In the genomic region with DNA sequence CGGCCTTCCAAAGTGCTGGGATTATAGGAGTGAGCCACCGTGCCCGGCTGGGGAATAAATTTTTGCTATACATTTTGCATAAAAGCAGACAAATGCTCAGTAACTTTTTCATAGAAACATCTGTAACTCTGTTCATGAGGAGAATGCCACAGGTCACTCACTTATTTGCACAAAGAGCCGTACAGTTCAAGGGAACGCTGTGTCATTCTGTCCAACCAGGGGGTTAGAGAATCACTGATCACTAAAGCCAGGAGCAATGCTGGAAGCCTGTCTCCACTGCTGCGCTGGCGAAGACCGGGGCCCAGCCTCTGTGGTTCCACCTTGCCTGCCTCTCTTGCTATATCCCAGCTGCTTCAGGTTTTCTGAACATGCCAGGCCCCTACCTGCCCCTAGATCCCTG, we compare ENCODE assay signal across 20 cellular contexts. TPM values are rescaled to one million over a fixed set of nuclear protein-coding genes. Genes with fewer than 3 reads are reported as not detected.
DNase-seq lines count a peak whose midpoint lies in the region; ATAC-seq, FAIRE-seq and TF ChIP-seq lines count a peak whose summit lies in the region.
"Had no signal": no experiment of that assay in that cellular context is flagged by ENCODE, and none has a peak within 500 bp of the region (broad histone marks: within the 10 kb centered on the region; RNA-seq: fewer than 3 reads in every experiment).

No MANE protein-coding gene starts in this region.

- H3K4me1 Mint-ChIP-seq in activated T-cell treated with anti-CD3 and anti-CD28 coated beads, Interleukin-2, amount 50 U/mL, for 24 hours (ENCODE audit: low read depth) = peaks cover 79% of the 10 kb centered on the region
- H3K4me1 Mint-ChIP-seq in stimulated activated effector memory CD8-positive, alpha-beta T cell treated with anti-CD3 and anti-CD28 coated beads, Interleukin-12 subunit alpha, Interleukin-12 subunit beta, amount 100 ng/mL, for 72 hours = peaks cover 59% of the 10 kb centered on the region

- DNase-seq in activated T-cell treated with anti-CD3 and anti-CD28 coated beads, Interleukin-2, amount 50 U/mL, for 24 hours = no peak
- DNase-seq in activated T-cell treated with anti-CD3 and anti-CD28 coated beads for 4 hours = no peak
- DNase-seq in IMR-90 = no peak
- DNase-seq in K562 (ENCODE audit: extremely low read depth in 1 of 4, low spot score in 3 of 4) = no peak
- no peak for DNase-seq in stimulated activated effector memory CD8-positive, alpha-beta T cell treated with anti-CD3 and anti-CD28 coated beads, Interleukin-12 subunit alpha, Interleukin-12 subunit beta, amount 100 ng/mL, for 72 hours (ENCODE audit: low spot score in 2 of 2)
- DNase-seq in NCI-H2227 (lab: John Stamatoyannopoulos, UW; ENCODE audit: unreplicated experiment) = no peak
- no peak for DNase-seq in NCI-H1417 treated with DMSO at 0.1 percent for 48 hours (lab: John Stamatoyannopoulos, UW)
- no peak for DNase-seq in DMS79 treated with DMSO at 0.1 percent for 48 hours (lab: John Stamatoyannopoulos, UW)
- DNase-seq: Calu3, DMS53, H7, NCI-H1436 treated with DMSO at 0.1 percent for 48 hours, NCI-H2029 treated with DMSO at 0.1 percent for 48 hours, NCI-H2171 treated with DMSO at 0.1 percent for 48 hours, NCI-H748 treated with DMSO at 0.1 percent for 48 hours, RPMI8226, SIG-M5 had no signal

- H2AK9ac ChIP-seq in IMR-90 (replicated peaks; ENCODE audit: low read depth, low read length, poor library complexity) = no peak overlapping the region

- H3K4me2 ChIP-seq in IMR-90 (ENCODE audit: low read depth, low read length) (no peak overlapping the region), K562 (ENCODE audit: insufficient read depth, low read length) (no peak overlapping the region)
- H3K4me2 ChIP-seq: A549 had no signal

- H2BK120ac ChIP-seq in IMR-90 (ENCODE audit: low read depth, low read length) = peak overlapping the region; percentile 24; the same call in 1 of the 2 replicates

- peak overlapping the region; percentile 97 for H3K27ac Mint-ChIP-seq in activated T-cell treated with anti-CD3 and anti-CD28 coated beads, Interleukin-2, amount 50 U/mL, for 24 hours
- peak overlapping the region; percentile 98 for H3K27ac Mint-ChIP-seq in stimulated activated effector memory CD8-positive, alpha-beta T cell treated with anti-CD3 and anti-CD28 coated beads, Interleukin-12 subunit alpha, Interleukin-12 subunit beta, amount 100 ng/mL, for 72 hours

- H3K4me3 ChIP-seq in IMR-90 (ENCODE audit: insufficient read depth, low read depth, low read length) = no peak overlapping the region
- no peak overlapping the region for H3K4me3 ChIP-seq in K562
- H3K4me3 ChIP-seq: A549 had no signal

- no peak overlapping the region for H2BK15ac ChIP-seq in IMR-90 (ENCODE audit: low read depth, low read length)

- H3K18ac ChIP-seq in IMR-90 (ENCODE audit: low read depth, low read length) = no peak overlapping the region

- intact Hi-C loops in IMR-90 (cut with micrococcal nuclease) = no loop called here
- intact Hi-C loops in K562 (cut with micrococcal nuclease) = no loop called here

- H2BK5ac ChIP-seq in IMR-90 (ENCODE audit: low read depth, low read length, poor library complexity, severe bottlenecking) = no peak overlapping the region

- H3K79me1 ChIP-seq in IMR-90 (ENCODE audit: low read depth in 1 of 2, low read length in 2 of 2) = peaks cover 0 to 17% of the 10 kb centered on the region in 2 experiments; a peak in 2 of 4 replicates

- H3K36me3 Mint-ChIP-seq in activated T-cell treated with anti-CD3 and anti-CD28 coated beads, Interleukin-2, amount 50 U/mL, for 24 hours (ENCODE audit: low read depth) = peaks cover 16% of the 10 kb centered on the region
- H3K36me3 Mint-ChIP-seq in stimulated activated effector memory CD8-positive, alpha-beta T cell treated with anti-CD3 and anti-CD28 coated beads, Interleukin-12 subunit alpha, Interleukin-12 subunit beta, amount 100 ng/mL, for 72 hours = peaks cover 9% of the 10 kb centered on the region
- H3K36me3 Mint-ChIP-seq: IgD-negative memory B cell had no signal

- H3K4ac ChIP-seq in IMR-90 (ENCODE audit: low read depth, low read length) = no peak overlapping the region

- H4K5ac ChIP-seq in IMR-90 (ENCODE audit: low read depth, low read length) = no peak overlapping the region

- H3K9me3 ChIP-seq in IMR-90 (ENCODE audit: control insufficient read depth, insufficient read depth, low read length) = no peaks in the 10 kb centered on the region
- H3K9me3 ChIP-seq in K562 (replicated peaks; ENCODE audit: control insufficient read depth, insufficient read depth, low read depth, low read length) = no peaks in the 10 kb centered on the region
- H3K9me3 ChIP-seq: A549 had no signal

- no peak for TF ChIP-seq EP300 in K562 (IDR thresholded peaks at IDR 0.05; ENCODE audit: low read length)

- TF ChIP-seq RAD21 in IMR-90 (IDR thresholded peaks at IDR 0.05; ENCODE audit: low read length) = no peak
- no peak for TF ChIP-seq RAD21 in K562 (CRISPR knock-in tag; conservative IDR thresholded peaks at IDR 0.05 in 1 of 2, IDR thresholded peaks at IDR 0.05 in 1 of 2)

- TF ChIP-seq CTCF in IMR-90 (conservative IDR thresholded peaks at IDR 0.05; ENCODE audit: low read depth, low read length) = no peak
- no peak for TF ChIP-seq CTCF in K562 (IDR thresholded peaks at IDR 0.05 in 2 of 3, conservative IDR thresholded peaks at IDR 0.05 in 1 of 3; ENCODE audit: insufficient read depth in 2 of 3, low read depth in 1 of 3, low read length in 3 of 3)

- no peaks in the 10 kb centered on the region for H3K9me3 Mint-ChIP-seq in activated T-cell treated with anti-CD3 and anti-CD28 coated beads, Interleukin-2, amount 50 U/mL, for 24 hours
- no peaks in the 10 kb centered on the region for H3K9me3 Mint-ChIP-seq in stimulated activated effector memory CD8-positive, alpha-beta T cell treated with anti-CD3 and anti-CD28 coated beads, Interleukin-12 subunit alpha, Interleukin-12 subunit beta, amount 100 ng/mL, for 72 hours
- H3K9me3 Mint-ChIP-seq: CD14-positive monocyte, IgD-negative memory B cell had no signal

- H3K9ac ChIP-seq in IMR-90 (ENCODE audit: low read depth, low read length) (no peak overlapping the region), K562 (ENCODE audit: insufficient read depth in 1 of 2, low read depth in 2 of 2, low read length in 2 of 2) (no peak overlapping the region; a peak in 1 of 4 replicates)

- no peak for FAIRE-seq in K562 (lab: Jason Lieb, UNC)
- FAIRE-seq: A549 had no signal

- H4K8ac ChIP-seq in IMR-90 (ENCODE audit: low read depth in 2 of 2, low read length in 2 of 2) = no peak overlapping the region

- dilution Hi-C loops in IMR-90 (cut with HindIII; ENCODE audit: low sequenced_read_pairs, unreplicated experiment) = no loop called here

- no peak overlapping the region; the same call in 1 of the 2 replicates for H2AK5ac ChIP-seq in IMR-90 (ENCODE audit: low read depth, low read length)

- no peak for ATAC-seq in IMR-90 (ENCODE audit: low read depth)
- ATAC-seq in K562 = peak; percentile 5; the same call in 1 of the 3 replicates
- ATAC-seq in stimulated activated effector memory CD8-positive, alpha-beta T cell treated with anti-CD3 and anti-CD28 coated beads, Interleukin-12 subunit alpha, Interleukin-12 subunit beta, amount 100 ng/mL, for 72 hours = no peak
- ATAC-seq: A549 had no signal

- TF ChIP-seq POLR2A in IMR-90 (IDR thresholded peaks at IDR 0.05; ENCODE audit: low read depth, low read length) (no peak), K562 (conservative IDR thresholded peaks at IDR 0.05) (no peak)

- no peak overlapping the region for H3K4me3 Mint-ChIP-seq in activated T-cell treated with anti-CD3 and anti-CD28 coated beads, Interleukin-2, amount 50 U/mL, for 24 hours
- no peak overlapping the region for H3K4me3 Mint-ChIP-seq in stimulated activated effector memory CD8-positive, alpha-beta T cell treated with anti-CD3 and anti-CD28 coated beads, Interleukin-12 subunit alpha, Interleukin-12 subunit beta, amount 100 ng/mL, for 72 hours
- H3K4me3 Mint-ChIP-seq: CD14-positive monocyte had no signal

- no peak overlapping the region; the same call in 1 of the 2 replicates for H4K91ac ChIP-seq in IMR-90 (ENCODE audit: insufficient read depth, low read depth, low read length)

- H3K36me3 ChIP-seq in IMR-90 (ENCODE audit: control insufficient read depth, insufficient read depth, low read length) = no peaks in the 10 kb centered on the region
- no peaks in the 10 kb centered on the region for H3K36me3 ChIP-seq in K562 (ENCODE audit: control insufficient read depth, insufficient read depth, low read length)

- no TSS peak for BruUV-seq in IMR-90 (replicated peaks; lab: Mats Ljungman, UMichigan)
- no TSS peak for BruUV-seq in K562 (replicated peaks; lab: Mats Ljungman, UMichigan)

- H3K14ac ChIP-seq in IMR-90 (replicated peaks; ENCODE audit: low read depth, low read length) = no peak overlapping the region

- in situ Hi-C loops in IMR-90 (cut with MboI; ENCODE audit: low sequenced_read_pairs) = no loop called here
- in situ Hi-C loops in K562 (cut with MboI) = no loop called here

- H3K79me2 ChIP-seq in K562 (ENCODE audit: control insufficient read depth, insufficient read depth, low read length) = no peaks in the 10 kb centered on the region

- 96% methylated on average over 5 of the region's 8 CpGs; no CpG with 5 or more reads in 1 of the 2 experiments for WGBS in IMR-90 (ENCODE audit: extremely low coverage in 2 of 2, insufficient read length in 1 of 2), 2 experiments
- WGBS in K562 (ENCODE audit: insufficient coverage, low coverage, missing lambda C conversion rate) = 78% methylated on average over 8 of the region's 8 CpGs

- CTCF ChIA-PET in IMR-90 (lab: Yijun Ruan, JAX) = no interaction called here
- CTCF ChIA-PET in K562 (lab: Yijun Ruan, JAX; ENCODE audit: low intra/inter-chr PET ratio) = no interaction called here

- peaks cover 8% of the 10 kb centered on the region for H3K4me1 ChIP-seq in IMR-90 (ENCODE audit: control insufficient read depth, insufficient read depth, low read length)
- H3K4me1 ChIP-seq in K562 (replicated peaks in 1 of 2; ENCODE audit: control insufficient read depth in 2 of 2, insufficient read depth in 2 of 2, low read length in 2 of 2) = peaks cover 44 to 62% of the 10 kb centered on the region in 2 experiments
- H3K4me1 ChIP-seq: A549 had no signal

- H2BK20ac ChIP-seq in IMR-90 (ENCODE audit: low read depth, low read length) = no peak overlapping the region; the same call in 1 of the 2 replicates

- H3K27ac ChIP-seq in IMR-90 (ENCODE audit: insufficient read depth, low read length) (no peak overlapping the region), K562 (ENCODE audit: extremely low read depth, low read depth, low read length) (no peak overlapping the region)
- H3K27ac ChIP-seq: A549 had no signal

- no peaks in the 10 kb centered on the region for H3K27me3 Mint-ChIP-seq in activated T-cell treated with anti-CD3 and anti-CD28 coated beads, Interleukin-2, amount 50 U/mL, for 24 hours

- H3K56ac ChIP-seq in IMR-90 (ENCODE audit: extremely low read depth, insufficient read depth, low read length) = no peak overlapping the region

- H3K9me1 ChIP-seq in IMR-90 (ENCODE audit: insufficient read depth, low read length) (peaks cover 11% of the 10 kb centered on the region), K562 (ENCODE audit: control insufficient read depth, insufficient read depth, low read length) (no peaks in the 10 kb centered on the region)

- no peak overlapping the region for H3K23ac ChIP-seq in IMR-90 (ENCODE audit: low read depth, low read length)

- no peaks in the 10 kb centered on the region for H3K27me3 ChIP-seq in IMR-90 (ENCODE audit: control insufficient read depth, insufficient read depth, low read length)
- H3K27me3 ChIP-seq in K562 (ENCODE audit: control insufficient read depth in 2 of 2, insufficient read depth in 2 of 2, low read length in 2 of 2) = no peaks in the 10 kb centered on the region

- H2AFZ ChIP-seq in IMR-90 (replicated peaks; ENCODE audit: low read length, poor library complexity) = no peak overlapping the region
- H2AFZ ChIP-seq in K562 (ENCODE audit: low read depth, low read length) = no peak overlapping the region

- no peaks in the 10 kb centered on the region for H4K20me1 ChIP-seq in IMR-90 (ENCODE audit: insufficient read depth, low read length)
- no peaks in the 10 kb centered on the region for H4K20me1 ChIP-seq in K562 (replicated peaks; ENCODE audit: control insufficient read depth, insufficient read depth, low read length)

- POLR2A ChIA-PET in IMR-90 (lab: Charles Lee; ENCODE audit: unreplicated experiment) = no interaction called here
- POLR2A ChIA-PET in K562 (lab: Yijun Ruan, JAX) = interaction anchor here (1.1 to 3.4 kb wide), 4 partner anchors 9 to 102 kb away, joined by 3 to 12 read pairs (median 4); no protein-coding TSS in a partner anchor

RNA-seq across cellular contexts. Expression of gene RUNX1, which starts 58.3 kb away (rescaled TPM):
- total RNA-seq in IMR-90 (2012; rRNA removed) (16.7 and 56.5 TPM in 2 replicates), K562 (2014; rRNA removed) (20.8 and 27.3 TPM in 2 replicates), K562 (2014; rRNA removed; fragmentation: Illumina TruSeq; extraction: Trizol) (13.8 TPM in 2 replicates), K562 (2015; rRNA removed; fragmentation: Illumina TruSeq; extraction: Trizol) (8.8 and 9.8 TPM in 2 replicates), K562 (2021) (62.2 and 68.6 TPM in 2 replicates)
- polyA plus RNA-seq in IMR-90 (2012; rRNA removed) (34.5 and 45.0 TPM in 2 replicates), K562 (2011; rRNA removed) (15.9 and 17.8 TPM in 2 replicates), K562 (2014; fragmentation: Illumina TruSeq; extraction: Trizol) (22.7 and 26.7 TPM in 2 replicates), K562 (2014; fragmentation: Nextera tagmentation; extraction: Ambion mirVana) (1 to 10 TPM; 2.2 to 4.5 TPM), K562 (2014; rRNA removed) (20.1 and 30.6 TPM in 2 replicates)
- 33.2 and 58.6 TPM in 2 replicates for polyA plus RNA-seq in IMR-90 (2012; cell fraction: cytosol; rRNA removed)
- polyA plus RNA-seq in IMR-90 (2012; cell fraction: nucleus; rRNA removed; ENCODE audit: low replicate concordance) = 85.5 and 137 TPM in 2 replicates
- total RNA-seq in K562 (2011; cell fraction: chromatin; rRNA removed; ENCODE audit: low replicate concordance) = 167 and 196 TPM in 2 replicates
- total RNA-seq in K562 (2011; cell fraction: nucleolus; rRNA removed) = 104 and 114 TPM in 2 replicates
- total RNA-seq in K562 (2011; cell fraction: nucleoplasm; rRNA removed) = 135 and 188 TPM in 2 replicates
- polyA plus RNA-seq in K562 (2011; cell fraction: cytosol; rRNA removed) = 7.6 and 12.6 TPM in 2 replicates
- polyA plus RNA-seq in K562 (2011; cell fraction: nucleus; rRNA removed) = 50.6 and 80.8 TPM in 2 replicates
- polyA plus RNA-seq in K562 (2012) = 19.4 and 60.9 TPM in 2 replicates
- 29.0 and 39.2 TPM in 2 replicates for polyA minus RNA-seq in K562 (2011; rRNA and poly(A)+ RNA removed)
- 10.4 and 28.6 TPM in 2 replicates for polyA minus RNA-seq in K562 (2011; cell fraction: cytosol; rRNA and poly(A)+ RNA removed)
- 119 and 149 TPM in 2 replicates for polyA minus RNA-seq in K562 (2011; cell fraction: nucleus; rRNA and poly(A)+ RNA removed)
